ENCODE assay signal across 9 cellular contexts in the genomic region with DNA sequence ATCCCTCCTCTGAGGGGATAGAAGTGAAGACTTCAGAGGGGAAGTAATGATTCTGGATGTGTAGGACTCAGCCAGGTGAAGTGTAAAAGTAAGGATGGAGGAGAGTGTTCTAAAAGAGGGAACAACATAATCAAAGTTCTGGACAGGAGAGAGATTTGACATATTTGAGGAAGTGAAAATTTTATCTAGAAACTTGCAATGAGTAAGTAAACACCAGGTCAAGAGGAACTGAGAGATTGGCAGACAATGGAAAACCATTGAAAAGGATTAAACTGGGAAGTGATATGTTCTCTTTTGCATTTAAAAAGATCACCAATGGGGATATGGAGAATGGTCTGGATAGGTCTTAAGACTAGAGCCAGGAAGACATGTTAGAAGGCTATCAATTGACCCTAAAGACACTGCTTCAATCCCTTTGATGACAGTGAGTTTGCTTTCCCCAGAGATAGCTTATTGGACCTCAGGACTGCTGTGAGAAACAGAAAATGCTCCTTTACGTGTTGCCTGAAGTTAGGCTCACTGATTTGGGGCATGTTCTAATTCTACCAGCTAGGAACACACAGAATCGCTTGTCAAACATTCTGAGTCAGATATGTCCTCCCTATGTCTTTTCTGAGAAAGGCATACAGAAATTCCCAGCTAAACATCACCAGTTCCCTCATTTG.
DNase-seq lines count a peak whose midpoint lies in the region; ATAC-seq and TF ChIP-seq lines count a peak whose summit lies in the region.
"Had no signal": no experiment of that assay in that cellular context is flagged by ENCODE, and none has a peak within 500 bp of the region (broad histone marks: within the 10 kb centered on the region; RNA-seq: fewer than 3 reads in every experiment).

No MANE protein-coding gene starts in this region.

- TF ChIP-seq CTCF in CD8-positive, alpha-beta T cell (IDR thresholded peaks at IDR 0.05), result no peak

- H3K9ac ChIP-seq in adipocyte (ENCODE audit: low read length), result peak overlapping the region; percentile 36

- no peak for DNase-seq in CD8-positive, alpha-beta T cell
- DNase-seq in adipocyte (ENCODE audit: low read depth), result no peak
- DNase-seq in NCI-H1105 (lab: John Stamatoyannopoulos, UW), result no peak
- DNase-seq in NCI-H226, result no peak
- DNase-seq in dermis blood vessel endothelial cell, result no peak
- no peak for DNase-seq in HEK293T (ENCODE audit: extremely low spot score)
- DNase-seq: GDM1 had no signal

- H3K9me3 ChIP-seq in CD8-positive, alpha-beta T cell (ENCODE audit: low read length), result no peaks in the 10 kb centered on the region
- no peaks in the 10 kb centered on the region for H3K9me3 ChIP-seq in adipocyte (ENCODE audit: control insufficient read depth, low read length)

- peak overlapping the region; percentile 81 for H3K27ac Mint-ChIP-seq in CD8-positive, alpha-beta T cell

- CTCF ChIA-PET in CD8-positive, alpha-beta T cell (lab: Charles Lee), result interaction anchor here (0.8 to 3.3 kb wide), 3 partner anchors 35 to 145 kb away, joined by 3 to 13 read pairs (median 4); a partner anchor contains a TSS
- CTCF ChIA-PET in HEK293T (lab: Yijun Ruan, JAX), result no interaction called here

- ATAC-seq in CD8-positive, alpha-beta T cell, result no peak
- peak; percentile 69 for ATAC-seq in GM19452 (IDR thresholded peaks at IDR 0.05; ENCODE audit: unreplicated experiment)
- peak; percentile 85 for ATAC-seq in HG03378 (IDR thresholded peaks at IDR 0.05; ENCODE audit: unreplicated experiment)

- no peaks in the 10 kb centered on the region for H3K27me3 Mint-ChIP-seq in CD8-positive, alpha-beta T cell (ENCODE audit: low read depth)

- POLR2A ChIA-PET in CD8-positive, alpha-beta T cell (lab: Charles Lee), result no interaction called here
- POLR2A ChIA-PET in HEK293T (lab: Yijun Ruan, JAX), result no interaction called here

- no peak overlapping the region for H3K4me3 Mint-ChIP-seq in CD8-positive, alpha-beta T cell

- H3K4me3 ChIP-seq in CD8-positive, alpha-beta T cell (ENCODE audit: low read depth, low read length), result no peak overlapping the region
- H3K4me3 ChIP-seq in adipocyte (ENCODE audit: low read length), result no peak overlapping the region

- intact Hi-C loops in CD8-positive, alpha-beta T cell (cut with DNase I, micrococcal nuclease), result loop anchor here in 1 of 2 experiments (2.0 kb wide), 1 partner anchor 53 kb away; no protein-coding TSS in a partner anchor

- H3K9me3 Mint-ChIP-seq in CD8-positive, alpha-beta T cell, result no peaks in the 10 kb centered on the region

- H3K27me3 ChIP-seq in CD8-positive, alpha-beta T cell (ENCODE audit: insufficient read depth, low read length), result no peaks in the 10 kb centered on the region
- no peaks in the 10 kb centered on the region for H3K27me3 ChIP-seq in adipocyte (replicated peaks; ENCODE audit: control insufficient read depth, insufficient read depth, low read length)

- peaks cover 61% of the 10 kb centered on the region for H3K4me1 ChIP-seq in CD8-positive, alpha-beta T cell (ENCODE audit: insufficient read depth, low read length)
- peaks cover 40% of the 10 kb centered on the region for H3K4me1 ChIP-seq in adipocyte (ENCODE audit: control insufficient read depth, insufficient read depth, low read length)

- peaks cover 85% of the 10 kb centered on the region for H3K4me1 Mint-ChIP-seq in CD8-positive, alpha-beta T cell (ENCODE audit: low read depth)

- H3K36me3 Mint-ChIP-seq in CD8-positive, alpha-beta T cell, result peaks cover 48% of the 10 kb centered on the region

- no peak overlapping the region for H3K27ac ChIP-seq in CD8-positive, alpha-beta T cell (ENCODE audit: low read depth, low read length)

- H3K36me3 ChIP-seq in CD8-positive, alpha-beta T cell (ENCODE audit: insufficient read depth, low read length), result no peaks in the 10 kb centered on the region
- no peaks in the 10 kb centered on the region for H3K36me3 ChIP-seq in adipocyte (ENCODE audit: control insufficient read depth, insufficient read depth, low read length, severe bottlenecking)

TF ChIP-seq in HEK293T, 16 proteins besides CTCF, POLR2A, EP300 and RAD21:
- no peak for TF ChIP-seq TARDBP (IDR thresholded peaks at IDR 0.05)
- no peak for TF ChIP-seq BHLHE40 (IDR thresholded peaks at IDR 0.05; ENCODE audit: borderline replicate concordance)
- no peak for TF ChIP-seq HDGF (IDR thresholded peaks at IDR 0.05; ENCODE audit: borderline replicate concordance)
- TF ChIP-seq, protein P1, sequence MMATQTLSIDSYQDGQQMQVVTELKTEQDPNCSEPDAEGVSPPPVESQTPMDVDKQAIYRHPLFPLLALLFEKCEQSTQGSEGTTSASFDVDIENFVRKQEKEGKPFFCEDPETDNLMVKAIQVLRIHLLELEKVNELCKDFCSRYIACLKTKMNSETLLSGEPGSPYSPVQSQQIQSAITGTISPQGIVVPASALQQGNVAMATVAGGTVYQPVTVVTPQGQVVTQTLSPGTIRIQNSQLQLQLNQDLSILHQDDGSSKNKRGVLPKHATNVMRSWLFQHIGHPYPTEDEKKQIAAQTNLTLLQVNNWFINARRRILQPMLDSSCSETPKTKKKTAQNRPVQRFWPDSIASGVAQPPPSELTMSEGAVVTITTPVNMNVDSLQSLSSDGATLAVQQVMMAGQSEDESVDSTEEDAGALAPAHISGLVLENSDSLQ (IDR thresholded peaks at IDR 0.05), result no peak
- TF ChIP-seq LEF1 (IDR thresholded peaks at IDR 0.05; ENCODE audit: borderline replicate concordance), result no peak
- no peak for TF ChIP-seq FOXK2 (IDR thresholded peaks at IDR 0.05)
- no peak for TF ChIP-seq FOXM1 (IDR thresholded peaks at IDR 0.05; ENCODE audit: borderline replicate concordance)
- no peak for TF ChIP-seq L3MBTL2 (conservative IDR thresholded peaks at IDR 0.05)
- no peak for TF ChIP-seq SUZ12 (IDR thresholded peaks at IDR 0.05)
- TF ChIP-seq ARNT (IDR thresholded peaks at IDR 0.05), result no peak
- no peak for TF ChIP-seq CTBP1 (IDR thresholded peaks at IDR 0.05; ENCODE audit: borderline replicate concordance)
- no peak for TF ChIP-seq ZNF384 (IDR thresholded peaks at IDR 0.05)
- no peak for TF ChIP-seq ELF4 (IDR thresholded peaks at IDR 0.05)
- TF ChIP-seq NFRKB (IDR thresholded peaks at IDR 0.05), result no peak
- TF ChIP-seq SP1 (IDR thresholded peaks at IDR 0.05), result no peak
